Comparison of ENCODE assay signal across 13 cellular contexts in the genomic region with DNA sequence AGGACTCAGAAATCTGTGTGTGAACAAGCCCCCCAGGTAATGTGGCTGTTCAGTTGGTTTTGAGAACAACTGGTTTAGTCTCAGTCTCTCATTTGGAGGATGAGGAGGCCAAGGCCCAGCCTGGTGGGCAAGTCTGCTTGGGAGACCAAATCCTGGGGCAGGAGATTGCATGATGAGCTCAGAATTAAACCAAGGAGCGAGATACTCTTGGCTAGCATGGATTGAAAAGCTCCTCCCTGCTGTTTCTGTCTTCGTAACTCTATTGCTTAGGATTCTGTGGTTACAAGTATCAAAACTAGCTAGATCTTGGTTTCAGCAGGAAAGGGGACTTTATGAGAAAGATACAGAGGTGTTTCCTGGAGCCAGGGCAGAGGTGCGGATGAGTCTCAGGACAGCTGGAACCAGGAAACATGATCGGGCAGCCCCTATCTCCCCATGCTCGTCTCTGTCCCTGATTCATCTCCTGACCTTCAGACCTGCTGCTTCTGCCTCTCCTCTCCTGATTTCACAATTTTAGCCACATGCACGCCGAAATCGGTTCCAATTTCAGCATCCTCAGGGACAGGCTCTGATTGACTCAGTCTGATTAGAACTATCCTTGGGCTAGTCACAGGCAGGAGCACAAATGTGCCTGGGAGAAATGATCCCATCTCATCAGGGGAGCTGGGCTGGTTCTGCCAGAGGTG. TPM values are rescaled to one million over a fixed set of nuclear protein-coding genes. Genes with fewer than 3 reads are reported as not detected.
DNase-seq lines count a peak whose midpoint lies in the region; ATAC-seq and TF ChIP-seq lines count a peak whose summit lies in the region.
"Had no signal": no experiment of that assay in that cellular context is flagged by ENCODE, and none has a peak within 500 bp of the region (broad histone marks: within the 10 kb centered on the region; RNA-seq: fewer than 3 reads in every experiment).

No MANE protein-coding gene starts in this region.

- TF ChIP-seq CTCF in GM23338 (conservative IDR thresholded peaks at IDR 0.05; ENCODE audit: low read depth in 2 of 2) (no peak), astrocyte of the spinal cord (IDR thresholded peaks at IDR 0.05; ENCODE audit: low read depth, low read length) (no peak)

- no peaks in the 10 kb centered on the region for H3K27me3 ChIP-seq in GM23338 (ENCODE audit: insufficient read depth)
- H3K27me3 ChIP-seq: cardiac muscle cell, Peyer's patch had no signal

- no peaks in the 10 kb centered on the region for H3K36me3 ChIP-seq in GM23338 (ENCODE audit: insufficient read depth)
- H3K36me3 ChIP-seq: cardiac muscle cell, Peyer's patch had no signal

- H3K4me3 ChIP-seq in GM23338, result no peak overlapping the region
- H3K4me3 ChIP-seq in astrocyte of the spinal cord (ENCODE audit: low read depth, low read length), result no peak overlapping the region
- H3K4me3 ChIP-seq: cardiac muscle cell, Peyer's patch had no signal

- DNase-seq in GM23338 (ENCODE audit: low spot score) (no peak), astrocyte of the spinal cord (ENCODE audit: low read depth, low spot score) (peak; percentile 44), iPS-NIHi11 (ENCODE audit: low spot score) (peak; percentile 2), Kasumi-1 (lab: John Stamatoyannopoulos, UW) (no peak)
- no peak for DNase-seq in stimulated activated naive B cell treated with anti-CD40 and anti-IgM and Interleukin-4, amounts not matched to agents 10 μg/mL and 1 μg/mL and 100 μg/mL, for 72 hours
- DNase-seq: activated CD4-positive, alpha-beta T cell treated with anti-CD3 and anti-CD28 coated beads, Interleukin-2, amount 10 ng/mL, durations not matched to agents 7 days and 5 days; DND-41; NCI-H1092 had no signal

- no peaks in the 10 kb centered on the region for H4K20me1 ChIP-seq in GM23338 (replicated peaks; ENCODE audit: insufficient read depth)

- ATAC-seq in GM23338 (no peak), HG02938 (IDR thresholded peaks at IDR 0.05; ENCODE audit: unreplicated experiment) (no peak), GM19467 (IDR thresholded peaks at IDR 0.05; ENCODE audit: unreplicated experiment) (no peak), GM19455 (IDR thresholded peaks at IDR 0.05; ENCODE audit: unreplicated experiment) (no peak)
- ATAC-seq in stimulated activated naive B cell treated with anti-CD40 and anti-IgM and Interleukin-4, amounts not matched to agents 10 μg/mL and 1 μg/mL and 100 μg/mL, for 72 hours (replicated peaks), result no peak

- no peak overlapping the region; the same call in 1 of the 2 replicates for H3K27ac Mint-ChIP-seq in GM23338
- peak overlapping the region; percentile 53 for H3K27ac Mint-ChIP-seq in stimulated activated naive B cell treated with anti-CD40 and anti-IgM and Interleukin-4, amounts not matched to agents 10 μg/mL and 1 μg/mL and 100 μg/mL, for 72 hours
- H3K27ac Mint-ChIP-seq: activated CD4-positive, alpha-beta T cell treated with anti-CD3 and anti-CD28 coated beads, Interleukin-2, amount 10 ng/mL, durations not matched to agents 7 days and 5 days had no signal

- H3K9me2 ChIP-seq in GM23338 (ENCODE audit: insufficient read depth), result peaks cover 10% of the 10 kb centered on the region; the same call in 1 of the 2 replicates

- no peaks in the 10 kb centered on the region for H3K79me2 ChIP-seq in GM23338 (replicated peaks; ENCODE audit: insufficient read depth)

- H3K4me1 Mint-ChIP-seq in GM23338, result peaks cover 36% of the 10 kb centered on the region
- H3K4me1 Mint-ChIP-seq in stimulated activated naive B cell treated with anti-CD40 and anti-IgM and Interleukin-4, amounts not matched to agents 10 μg/mL and 1 μg/mL and 100 μg/mL, for 72 hours, result peaks cover 2 to 13% of the 10 kb centered on the region in 2 donors

- peaks cover 14% of the 10 kb centered on the region for H3K9me3 Mint-ChIP-seq in GM23338
- H3K9me3 Mint-ChIP-seq in stimulated activated naive B cell treated with anti-CD40 and anti-IgM and Interleukin-4, amounts not matched to agents 10 μg/mL and 1 μg/mL and 100 μg/mL, for 72 hours, result peaks cover 3 to 6% of the 10 kb centered on the region in 2 donors

- no peak overlapping the region for H3K4me2 ChIP-seq in GM23338

- peaks cover 2% of the 10 kb centered on the region for H3K27me3 Mint-ChIP-seq in GM23338 (ENCODE audit: insufficient read depth, low read depth, poor library complexity)
- peaks cover 0 to 7% of the 10 kb centered on the region in 2 donors for H3K27me3 Mint-ChIP-seq in stimulated activated naive B cell treated with anti-CD40 and anti-IgM and Interleukin-4, amounts not matched to agents 10 μg/mL and 1 μg/mL and 100 μg/mL, for 72 hours
- H3K27me3 Mint-ChIP-seq: activated CD4-positive, alpha-beta T cell treated with anti-CD3 and anti-CD28 coated beads, Interleukin-2, amount 10 ng/mL, durations not matched to agents 7 days and 5 days had no signal

- no peak overlapping the region for H3K27ac ChIP-seq in GM23338 (ENCODE audit: low read depth)
- H3K27ac ChIP-seq: cardiac muscle cell had no signal

- H2AFZ ChIP-seq in GM23338, result peak overlapping the region; percentile 72

- peaks cover 8% of the 10 kb centered on the region; the same call in 2 of the 3 replicates for H3K36me3 Mint-ChIP-seq in GM23338 (ENCODE audit: low read depth)
- H3K36me3 Mint-ChIP-seq in stimulated activated naive B cell treated with anti-CD40 and anti-IgM and Interleukin-4, amounts not matched to agents 10 μg/mL and 1 μg/mL and 100 μg/mL, for 72 hours, result peaks cover 0 to 4% of the 10 kb centered on the region in 2 donors

- no peaks in the 10 kb centered on the region for H3F3A ChIP-seq in GM23338 (replicated peaks; ENCODE audit: low read depth)

- H3K4me1 ChIP-seq in GM23338 (ENCODE audit: insufficient read depth), result peaks cover 10% of the 10 kb centered on the region
- H3K4me1 ChIP-seq: Peyer's patch had no signal

- H3K4me3 Mint-ChIP-seq in GM23338, result no peak overlapping the region
- H3K4me3 Mint-ChIP-seq in stimulated activated naive B cell treated with anti-CD40 and anti-IgM and Interleukin-4, amounts not matched to agents 10 μg/mL and 1 μg/mL and 100 μg/mL, for 72 hours, result no peak overlapping the region
- H3K4me3 Mint-ChIP-seq: activated CD4-positive, alpha-beta T cell treated with anti-CD3 and anti-CD28 coated beads, Interleukin-2, amount 10 ng/mL, durations not matched to agents 7 days and 5 days had no signal

- in situ Hi-C loops in astrocyte of the spinal cord (cut with HindIII; ENCODE audit: low sequenced_read_pairs), result no loop called here

TF ChIP-seq in GM23338, 12 proteins besides CTCF, POLR2A, EP300 and RAD21 (continues in another document):
- no peak for TF ChIP-seq ZNF331 (CRISPR knock-in tag; IDR thresholded peaks at IDR 0.05; ENCODE audit: low read depth)
- TF ChIP-seq, protein P1, sequence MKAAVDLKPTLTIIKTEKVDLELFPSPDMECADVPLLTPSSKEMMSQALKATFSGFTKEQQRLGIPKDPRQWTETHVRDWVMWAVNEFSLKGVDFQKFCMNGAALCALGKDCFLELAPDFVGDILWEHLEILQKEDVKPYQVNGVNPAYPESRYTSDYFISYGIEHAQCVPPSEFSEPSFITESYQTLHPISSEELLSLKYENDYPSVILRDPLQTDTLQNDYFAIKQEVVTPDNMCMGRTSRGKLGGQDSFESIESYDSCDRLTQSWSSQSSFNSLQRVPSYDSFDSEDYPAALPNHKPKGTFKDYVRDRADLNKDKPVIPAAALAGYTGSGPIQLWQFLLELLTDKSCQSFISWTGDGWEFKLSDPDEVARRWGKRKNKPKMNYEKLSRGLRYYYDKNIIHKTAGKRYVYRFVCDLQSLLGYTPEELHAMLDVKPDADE (IDR thresholded peaks at IDR 0.05), result no peak

RNA-seq across cellular contexts. Expression of a gene that starts 40.2 kb away (rescaled TPM):
- total RNA-seq in GM23338 (2014; rRNA removed; shearing (Covaris generic)), result 0.78 and 0.97 TPM in 2 replicates
- polyA plus RNA-seq in GM23338 (2016; fragmentation: Nextera tagmentation; extraction: Ambion mirVana), result 0.63 and 1.5 TPM in 2 replicates

Comparison
In these comparisons a context has a peak if more than half of its experiments do, and no peak if none do; other contexts are left out.
1. DNase-seq: peak in astrocyte of the spinal cord (single experiment) and iPS-NIHi11 (single experiment); none in GM23338 (single experiment), stimulated activated naive B cell treated with anti-CD40 and anti-IgM and Interleukin-4, amounts not matched to agents 10 μg/mL and 1 μg/mL and 100 μg/mL, for 72 hours (single experiment) and Kasumi-1 (0 of 2).